In the genomic region with DNA sequence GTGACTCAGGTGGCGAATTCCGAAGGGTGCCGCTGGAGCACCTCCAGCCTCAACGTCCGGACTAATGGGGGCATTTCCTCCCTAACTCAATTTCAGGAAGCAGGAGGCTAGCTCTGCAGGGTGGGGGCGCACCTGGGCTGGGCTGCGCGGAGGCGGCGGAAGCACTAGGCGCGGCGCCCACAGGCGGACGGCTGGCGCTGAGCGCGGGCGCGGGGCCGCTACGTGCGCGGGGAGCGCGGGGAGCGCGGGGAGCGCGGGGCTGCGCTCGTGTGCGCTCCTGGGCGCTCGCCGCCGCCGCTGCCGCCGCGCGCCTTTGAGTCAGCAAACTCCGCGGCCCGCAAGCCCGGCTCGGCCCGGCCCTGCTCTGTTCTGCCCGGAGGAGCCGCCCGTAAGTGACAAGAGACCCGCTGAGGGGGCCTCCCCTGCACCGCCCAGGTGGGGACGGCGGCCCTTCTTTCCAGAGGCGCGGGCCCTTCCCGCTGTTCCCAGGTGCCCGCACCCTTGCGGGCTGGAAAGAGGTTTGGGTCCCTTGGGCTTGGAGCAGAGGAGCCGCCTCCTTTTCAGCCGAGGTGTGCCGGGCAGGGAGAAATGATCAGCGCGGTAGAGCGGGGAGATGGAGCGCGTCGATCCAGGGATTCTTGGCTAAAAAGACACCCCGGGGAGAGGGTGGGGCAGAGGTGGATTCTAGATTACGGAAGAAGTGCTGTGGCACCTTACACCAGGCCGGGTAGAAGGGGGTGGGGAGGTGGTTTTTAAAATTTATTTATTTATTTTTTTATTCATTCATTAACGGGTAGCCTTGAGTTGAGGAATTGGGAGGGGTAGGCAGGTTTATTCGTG, we compare ENCODE assay signal across 8 cellular contexts.
A peak's percentile ranks its signal among the peaks of the same experiment; 100 is the strongest.
DNase-seq lines count a peak whose midpoint lies in the region; TF ChIP-seq lines count a peak whose summit lies in the region.

A gene with protein sequence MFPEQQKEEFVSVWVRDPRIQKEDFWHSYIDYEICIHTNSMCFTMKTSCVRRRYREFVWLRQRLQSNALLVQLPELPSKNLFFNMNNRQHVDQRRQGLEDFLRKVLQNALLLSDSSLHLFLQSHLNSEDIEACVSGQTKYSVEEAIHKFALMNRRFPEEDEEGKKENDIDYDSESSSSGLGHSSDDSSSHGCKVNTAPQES (plus strand): TSS at position 164 of the 840 bp plus-strand sequence. CDS start 54,581 bp downstream, outside the sequence.

- TF ChIP-seq CTCF in HEK293 (tag by site-specific recombination; IDR thresholded peaks at IDR 0.05): peak; percentile 46

- H3K27me3 Mint-ChIP-seq in T-helper 1 cell treated with Interleukin-12 subunit alpha and Interleukin-12 subunit beta and Interleukin-4 antibody, amounts not matched to agents 30 μg/mL and 1 μg/mL, for 36 hours (ENCODE audit: low read depth): peaks cover 10% of the 10 kb centered on the region

- CTCF ChIA-PET in HEK293 (lab: Yijun Ruan, JAX): interaction anchor here (0.7 to 1.7 kb wide), 6 partner anchors 9 to 460 kb away, joined by 3 to 5 read pairs (median 4); no protein-coding TSS in a partner anchor

- POLR2A ChIA-PET in HEK293 (lab: Yijun Ruan, JAX): interaction anchor here (0.6 to 1.5 kb wide), 4 partner anchors 56 to 92 kb away, joined by 3 to 8 read pairs (median 3); a partner anchor contains a TSS

- H3K4me3 ChIP-seq in GM08714 (ENCODE audit: low read length) (peak within 1 kb of the TSS; percentile 98), HEK293 (ENCODE audit: low read depth, low read length) (peak within 1 kb of the TSS; percentile 80)

- peaks cover 40% of the 10 kb centered on the region for H3K4me1 Mint-ChIP-seq in T-helper 1 cell treated with Interleukin-12 subunit alpha and Interleukin-12 subunit beta and Interleukin-4 antibody, amounts not matched to agents 30 μg/mL and 1 μg/mL, for 36 hours (ENCODE audit: low read depth)

- no peaks in the 10 kb centered on the region for H3K36me3 ChIP-seq in HEK293 (ENCODE audit: control insufficient read depth in 2 of 2, insufficient read depth in 1 of 2, low read length in 2 of 2)

- no peaks in the 10 kb centered on the region for H3K9me3 Mint-ChIP-seq in T-helper 1 cell treated with Interleukin-12 subunit alpha and Interleukin-12 subunit beta and Interleukin-4 antibody, amounts not matched to agents 30 μg/mL and 1 μg/mL, for 36 hours

- no peaks in the 10 kb centered on the region for H3K4me1 ChIP-seq in HEK293 (ENCODE audit: control insufficient read depth, insufficient read depth, low read length)

- peak within 1 kb of the TSS; percentile 90 for H3K27ac Mint-ChIP-seq in T-helper 1 cell treated with Interleukin-12 subunit alpha and Interleukin-12 subunit beta and Interleukin-4 antibody, amounts not matched to agents 30 μg/mL and 1 μg/mL, for 36 hours

- peak within 1 kb of the TSS; percentile 98 for H3K4me3 Mint-ChIP-seq in T-helper 1 cell treated with Interleukin-12 subunit alpha and Interleukin-12 subunit beta and Interleukin-4 antibody, amounts not matched to agents 30 μg/mL and 1 μg/mL, for 36 hours

- peak; percentile 60 for DNase-seq in MV-4-11 (lab: John Stamatoyannopoulos, UW)
- peak; percentile 71 for DNase-seq in astrocyte of the hippocampus (ENCODE audit: low read depth, low spot score)
- DNase-seq in inferior parietal cortex (ENCODE audit: extremely low spot score): peak; percentile 44
- peak; percentile 64 for DNase-seq in stimulated activated CD4-positive, alpha-beta T cell treated with anti-CD3 and anti-CD28 coated beads, Interleukin-12 subunit alpha, Interleukin-12 subunit beta, amount 100 ng/mL, for 4 hours
- DNase-seq in AG08396 (ENCODE audit: low spot score): no peak

- H3K36me3 Mint-ChIP-seq in T-helper 1 cell treated with Interleukin-12 subunit alpha and Interleukin-12 subunit beta and Interleukin-4 antibody, amounts not matched to agents 30 μg/mL and 1 μg/mL, for 36 hours (ENCODE audit: low read depth): peaks cover 20% of the 10 kb centered on the region

- peak within 1 kb of the TSS; percentile 65; the same call in 1 of the 2 replicates for H3K27ac ChIP-seq in HEK293 (ENCODE audit: extremely low read depth, low read depth, low read length)

- no peaks in the 10 kb centered on the region for H3K9me3 ChIP-seq in HEK293 (ENCODE audit: control insufficient read depth, insufficient read depth, low read depth, low read length)

TF ChIP-seq in HEK293, 187 proteins besides CTCF, POLR2A, EP300 and RAD21 (continues in another document):
- TF ChIP-seq, protein P1, sequence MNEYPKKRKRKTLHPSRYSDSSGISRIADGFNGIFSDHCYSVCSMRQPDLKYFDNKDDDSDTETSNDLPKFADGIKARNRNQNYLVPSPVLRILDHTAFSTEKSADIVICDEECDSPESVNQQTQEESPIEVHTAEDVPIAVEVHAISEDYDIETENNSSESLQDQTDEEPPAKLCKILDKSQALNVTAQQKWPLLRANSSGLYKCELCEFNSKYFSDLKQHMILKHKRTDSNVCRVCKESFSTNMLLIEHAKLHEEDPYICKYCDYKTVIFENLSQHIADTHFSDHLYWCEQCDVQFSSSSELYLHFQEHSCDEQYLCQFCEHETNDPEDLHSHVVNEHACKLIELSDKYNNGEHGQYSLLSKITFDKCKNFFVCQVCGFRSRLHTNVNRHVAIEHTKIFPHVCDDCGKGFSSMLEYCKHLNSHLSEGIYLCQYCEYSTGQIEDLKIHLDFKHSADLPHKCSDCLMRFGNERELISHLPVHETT (tag by site-specific recombination; IDR thresholded peaks at IDR 0.05): 0 out of 2 replicates have a peak, but pooled peaks have one; percentile 38
- TF ChIP-seq IKZF3 (tag by site-specific recombination; IDR thresholded peaks at IDR 0.05) (peak; percentile 57; the same call in 1 of the 2 replicates), ZNF341 (tag by site-specific recombination; IDR thresholded peaks at IDR 0.05; ENCODE audit: low read depth) (peak; percentile 87), GLIS2 (tag by site-specific recombination; IDR thresholded peaks at IDR 0.05) (peak; percentile 66), ZNF660 (tag by site-specific recombination; IDR thresholded peaks at IDR 0.05) (peak; percentile 79; the same call in 1 of the 2 replicates), ZNF335 (tag by site-specific recombination; conservative IDR thresholded peaks at IDR 0.05) (peak; percentile 81)
- TF ChIP-seq, protein P2, sequence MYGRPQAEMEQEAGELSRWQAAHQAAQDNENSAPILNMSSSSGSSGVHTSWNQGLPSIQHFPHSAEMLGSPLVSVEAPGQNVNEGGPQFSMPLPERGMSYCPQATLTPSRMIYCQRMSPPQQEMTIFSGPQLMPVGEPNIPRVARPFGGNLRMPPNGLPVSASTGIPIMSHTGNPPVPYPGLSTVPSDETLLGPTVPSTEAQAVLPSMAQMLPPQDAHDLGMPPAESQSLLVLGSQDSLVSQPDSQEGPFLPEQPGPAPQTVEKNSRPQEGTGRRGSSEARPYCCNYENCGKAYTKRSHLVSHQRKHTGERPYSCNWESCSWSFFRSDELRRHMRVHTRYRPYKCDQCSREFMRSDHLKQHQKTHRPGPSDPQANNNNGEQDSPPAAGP (tag by site-specific recombination; IDR thresholded peaks at IDR 0.05): peak; percentile 24; the same call in 1 of the 2 replicates
- TF ChIP-seq, protein P3, sequence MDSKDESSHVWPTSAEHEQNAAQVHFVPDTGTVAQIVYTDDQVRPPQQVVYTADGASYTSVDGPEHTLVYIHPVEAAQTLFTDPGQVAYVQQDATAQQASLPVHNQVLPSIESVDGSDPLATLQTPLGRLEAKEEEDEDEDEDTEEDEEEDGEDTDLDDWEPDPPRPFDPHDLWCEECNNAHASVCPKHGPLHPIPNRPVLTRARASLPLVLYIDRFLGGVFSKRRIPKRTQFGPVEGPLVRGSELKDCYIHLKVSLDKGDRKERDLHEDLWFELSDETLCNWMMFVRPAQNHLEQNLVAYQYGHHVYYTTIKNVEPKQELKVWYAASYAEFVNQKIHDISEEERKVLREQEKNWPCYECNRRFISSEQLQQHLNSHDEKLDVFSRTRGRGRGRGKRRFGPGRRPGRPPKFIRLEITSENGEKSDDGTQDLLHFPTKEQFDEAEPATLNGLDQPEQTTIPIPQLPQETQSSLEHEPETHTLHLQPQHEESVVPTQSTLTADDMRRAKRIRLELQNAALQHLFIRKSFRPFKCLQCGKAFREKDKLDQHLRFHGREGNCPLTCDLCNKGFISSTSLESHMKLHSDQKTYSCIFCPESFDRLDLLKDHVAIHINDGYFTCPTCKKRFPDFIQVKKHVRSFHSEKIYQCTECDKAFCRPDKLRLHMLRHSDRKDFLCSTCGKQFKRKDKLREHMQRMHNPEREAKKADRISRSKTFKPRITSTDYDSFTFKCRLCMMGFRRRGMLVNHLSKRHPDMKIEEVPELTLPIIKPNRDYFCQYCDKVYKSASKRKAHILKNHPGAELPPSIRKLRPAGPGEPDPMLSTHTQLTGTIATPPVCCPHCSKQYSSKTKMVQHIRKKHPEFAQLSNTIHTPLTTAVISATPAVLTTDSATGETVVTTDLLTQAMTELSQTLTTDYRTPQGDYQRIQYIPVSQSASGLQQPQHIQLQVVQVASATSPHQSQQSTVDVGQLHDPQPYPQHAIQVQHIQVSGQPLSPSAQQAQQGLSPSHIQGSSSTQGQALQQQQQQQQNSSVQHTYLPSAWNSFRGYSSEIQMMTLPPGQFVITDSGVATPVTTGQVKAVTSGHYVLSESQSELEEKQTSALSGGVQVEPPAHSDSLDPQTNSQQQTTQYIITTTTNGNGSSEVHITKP (tag by site-specific recombination; IDR thresholded peaks at IDR 0.05): peak; percentile 58
- TF ChIP-seq, protein P4, sequence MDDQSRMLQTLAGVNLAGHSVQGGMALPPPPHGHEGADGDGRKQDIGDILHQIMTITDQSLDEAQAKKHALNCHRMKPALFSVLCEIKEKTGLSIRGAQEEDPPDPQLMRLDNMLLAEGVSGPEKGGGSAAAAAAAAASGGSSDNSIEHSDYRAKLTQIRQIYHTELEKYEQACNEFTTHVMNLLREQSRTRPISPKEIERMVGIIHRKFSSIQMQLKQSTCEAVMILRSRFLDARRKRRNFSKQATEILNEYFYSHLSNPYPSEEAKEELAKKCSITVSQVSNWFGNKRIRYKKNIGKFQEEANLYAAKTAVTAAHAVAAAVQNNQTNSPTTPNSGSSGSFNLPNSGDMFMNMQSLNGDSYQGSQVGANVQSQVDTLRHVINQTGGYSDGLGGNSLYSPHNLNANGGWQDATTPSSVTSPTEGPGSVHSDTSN (CRISPR knock-in tag; IDR thresholded peaks at IDR 0.05): peak; percentile 69; the same call in 1 of the 2 replicates
- TF ChIP-seq, protein P5, sequence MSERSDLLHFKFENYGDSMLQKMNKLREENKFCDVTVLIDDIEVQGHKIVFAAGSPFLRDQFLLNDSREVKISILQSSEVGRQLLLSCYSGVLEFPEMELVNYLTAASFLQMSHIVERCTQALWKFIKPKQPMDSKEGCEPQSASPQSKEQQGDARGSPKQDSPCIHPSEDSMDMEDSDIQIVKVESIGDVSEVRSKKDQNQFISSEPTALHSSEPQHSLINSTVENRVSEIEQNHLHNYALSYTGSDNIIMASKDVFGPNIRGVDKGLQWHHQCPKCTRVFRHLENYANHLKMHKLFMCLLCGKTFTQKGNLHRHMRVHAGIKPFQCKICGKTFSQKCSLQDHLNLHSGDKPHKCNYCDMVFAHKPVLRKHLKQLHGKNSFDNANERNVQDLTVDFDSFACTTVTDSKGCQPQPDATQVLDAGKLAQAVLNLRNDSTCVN (tag by site-specific recombination; optimal IDR thresholded peaks at IDR 0.05): peak; percentile 68
